ENCODE assay signal across 15 cellular contexts in genomic region chr9:137218212-137218753, GRCh38. TPM values are rescaled to one million over a fixed set of nuclear protein-coding genes. Genes with fewer than 3 reads are reported as not detected.
DNase-seq lines count a peak whose midpoint lies in the region; ATAC-seq, FAIRE-seq and TF ChIP-seq lines count a peak whose summit lies in the region.
"Had no signal": no experiment of that assay in that cellular context is flagged by ENCODE, and none has a peak within 500 bp of the region (broad histone marks: within the 10 kb centered on the region; RNA-seq: fewer than 3 reads in every experiment).

No MANE protein-coding gene starts in this region.

- H3K27me3 Mint-ChIP-seq in CD8-positive, alpha-beta memory T cell, result no peaks in the 10 kb centered on the region
- no peaks in the 10 kb centered on the region for H3K27me3 Mint-ChIP-seq in activated naive CD4-positive, alpha-beta T cell treated with anti-CD3 and anti-CD28 coated beads for 36 hours (ENCODE audit: low read depth)
- H3K27me3 Mint-ChIP-seq: activated CD4-positive, alpha-beta T cell treated with anti-CD3 and anti-CD28 coated beads for 36 hours; stimulated activated naive B cell treated with anti-CD40 and anti-IgM and Interleukin-4, amounts not matched to agents 10 μg/mL and 1 μg/mL and 100 μg/mL, for 72 hours had no signal

- H3K9me1 ChIP-seq in K562 (ENCODE audit: control insufficient read depth, insufficient read depth, low read length), result no peaks in the 10 kb centered on the region

- peaks cover 0 to 5% (median 0%) of the 10 kb centered on the region in 3 donors for H3K36me3 Mint-ChIP-seq in CD8-positive, alpha-beta memory T cell
- H3K36me3 Mint-ChIP-seq in activated naive CD4-positive, alpha-beta T cell treated with anti-CD3 and anti-CD28 coated beads for 36 hours (ENCODE audit: low read depth), result no peaks in the 10 kb centered on the region

- ATAC-seq in K562 (no peak), pancreas (peak in 1 of 4 donors; percentile 6)
- ATAC-seq: activated CD4-positive, alpha-beta T cell treated with anti-CD3 and anti-CD28 coated beads for 36 hours; stimulated activated naive B cell treated with anti-CD40 and anti-IgM and Interleukin-4, amounts not matched to agents 10 μg/mL and 1 μg/mL and 100 μg/mL, for 72 hours had no signal

- no peak for TF ChIP-seq EP300 in K562 (IDR thresholded peaks at IDR 0.05; ENCODE audit: low read length)

- no peak for TF ChIP-seq CTCF in K562 (IDR thresholded peaks at IDR 0.05 in 2 of 3, conservative IDR thresholded peaks at IDR 0.05 in 1 of 3; ENCODE audit: insufficient read depth in 2 of 3, low read depth in 1 of 3, low read length in 3 of 3)
- no peak for TF ChIP-seq CTCF in pancreas (IDR thresholded peaks at IDR 0.05)

- no peaks in the 10 kb centered on the region for H3K27me3 ChIP-seq in CD8-positive, alpha-beta memory T cell (ENCODE audit: insufficient read depth, low read length, poor library complexity, severe bottlenecking)
- no peaks in the 10 kb centered on the region for H3K27me3 ChIP-seq in K562 (ENCODE audit: control insufficient read depth in 2 of 2, insufficient read depth in 2 of 2, low read length in 2 of 2)
- no peaks in the 10 kb centered on the region for H3K27me3 ChIP-seq in pancreas

- FAIRE-seq in K562 (lab: Jason Lieb, UNC), result no peak
- no peak for FAIRE-seq in pancreas (lab: Jason Lieb, UNC)

- H3K9me3 ChIP-seq in CD8-positive, alpha-beta memory T cell (ENCODE audit: low read length), result no peaks in the 10 kb centered on the region
- no peaks in the 10 kb centered on the region for H3K9me3 ChIP-seq in K562 (replicated peaks; ENCODE audit: control insufficient read depth, insufficient read depth, low read depth, low read length)
- no peaks in the 10 kb centered on the region for H3K9me3 ChIP-seq in pancreas
- H3K9me3 ChIP-seq: psoas muscle had no signal

- intact Hi-C loops in K562 (cut with micrococcal nuclease) (loop anchor here (2.0 kb wide), 1 partner anchor 17 kb away; the partner anchor contains the start of gene TPRN), pancreas (cut with DNase I) (no loop called here)
- intact Hi-C loops in activated naive CD4-positive, alpha-beta T cell treated with anti-CD3 and anti-CD28 coated beads for 36 hours (cut with micrococcal nuclease), result no loop called here

- peaks cover 7% of the 10 kb centered on the region for H3K4me1 ChIP-seq in CD8-positive, alpha-beta memory T cell (ENCODE audit: insufficient read depth, low read length)
- H3K4me1 ChIP-seq in K562 (replicated peaks in 1 of 2; ENCODE audit: control insufficient read depth in 2 of 2, insufficient read depth in 2 of 2, low read length in 2 of 2) (peaks cover 34 to 91% of the 10 kb centered on the region in 2 experiments), pancreas (peaks cover 6 to 12% (median 7%) of the 10 kb centered on the region in 3 donors)

- CTCF ChIA-PET in CD8-positive, alpha-beta memory T cell (lab: Charles Lee), result interaction anchor here (1.2 to 1.5 kb wide), 3 partner anchors 10 to 189 kb away, joined by 3 to 4 read pairs (median 3); partner anchors contain the start of gene SSNA1
- CTCF ChIA-PET in K562 (lab: Yijun Ruan, JAX; ENCODE audit: low intra/inter-chr PET ratio), result no interaction called here
- CTCF ChIA-PET in activated naive CD4-positive, alpha-beta T cell treated with anti-CD3 and anti-CD28 coated beads for 36 hours (lab: Charles Lee), result no interaction called here

- no peak overlapping the region for H2AFZ ChIP-seq in K562 (ENCODE audit: low read depth, low read length)

- POLR2A ChIA-PET in CD8-positive, alpha-beta memory T cell (lab: Charles Lee), result interaction anchor here (0.8 kb wide), 1 partner anchor 22 kb away, joined by 3 read pairs; no protein-coding TSS in a partner anchor
- POLR2A ChIA-PET in K562 (lab: Yijun Ruan, JAX), result interaction anchor here (0.5 to 2.1 kb wide), 11 partner anchors 9 to 222 kb away, joined by 3 to 13 read pairs (median 5); partner anchors contain the start of genes CLIC3, TPRN and TUBB4B

- TF ChIP-seq RAD21 in K562 (CRISPR knock-in tag; conservative IDR thresholded peaks at IDR 0.05 in 1 of 2, IDR thresholded peaks at IDR 0.05 in 1 of 2), result no peak

- H3K9ac ChIP-seq in K562 (ENCODE audit: insufficient read depth in 1 of 2, low read depth in 2 of 2, low read length in 2 of 2), result peak overlapping the region; percentile 76 to 92

- 85% methylated on average over 24 of the region's 30 CpGs for WGBS in K562 (ENCODE audit: insufficient coverage, low coverage, missing lambda C conversion rate)
- WGBS in pancreas, 2 donors, result 68 to 71% methylated on average over 18 to 30 of the region's 30 CpGs

- peaks cover 18% of the 10 kb centered on the region; the same call in 2 of the 3 replicates for H3K79me2 ChIP-seq in K562 (ENCODE audit: control insufficient read depth, insufficient read depth, low read length)

- no peak overlapping the region for H3K27ac Mint-ChIP-seq in CD8-positive, alpha-beta memory T cell
- no peak overlapping the region for H3K27ac Mint-ChIP-seq in activated naive CD4-positive, alpha-beta T cell treated with anti-CD3 and anti-CD28 coated beads for 36 hours
- H3K27ac Mint-ChIP-seq: activated CD4-positive, alpha-beta T cell treated with anti-CD3 and anti-CD28 coated beads for 36 hours; stimulated activated naive B cell treated with anti-CD40 and anti-IgM and Interleukin-4, amounts not matched to agents 10 μg/mL and 1 μg/mL and 100 μg/mL, for 72 hours had no signal

- peaks cover 0 to 1% (median 0%) of the 10 kb centered on the region in 5 donors for H3K9me3 Mint-ChIP-seq in CD8-positive, alpha-beta memory T cell
- H3K9me3 Mint-ChIP-seq in activated naive CD4-positive, alpha-beta T cell treated with anti-CD3 and anti-CD28 coated beads for 36 hours, result no peaks in the 10 kb centered on the region
- H3K9me3 Mint-ChIP-seq: stimulated activated naive B cell treated with anti-CD40 and anti-IgM and Interleukin-4, amounts not matched to agents 10 μg/mL and 1 μg/mL and 100 μg/mL, for 72 hours had no signal

- peak overlapping the region; percentile 69 for H3K27ac ChIP-seq in CD8-positive, alpha-beta memory T cell (ENCODE audit: low read depth, low read length)
- peak overlapping the region; percentile 72 for H3K27ac ChIP-seq in K562 (ENCODE audit: extremely low read depth, low read depth, low read length)
- H3K27ac ChIP-seq in pancreas, result peak overlapping the region; percentile 70 to 76 (median 72)

- peak overlapping the region; percentile 82 for H3K4me2 ChIP-seq in K562 (ENCODE audit: insufficient read depth, low read length)

- H4K20me1 ChIP-seq in K562 (replicated peaks; ENCODE audit: control insufficient read depth, insufficient read depth, low read length), result no peaks in the 10 kb centered on the region

- no peak for TF ChIP-seq POLR2A in K562 (conservative IDR thresholded peaks at IDR 0.05)

- DNase-seq in CD8-positive, alpha-beta memory T cell, result no peak
- DNase-seq in K562 (ENCODE audit: extremely low read depth in 1 of 4, low spot score in 3 of 4) (no peak), pancreas (peak in 1 of 6 donors; percentile 57), DMS79 (lab: John Stamatoyannopoulos, UW) (no peak), cerebellum (ENCODE audit: low spot score) (no peak)
- no peak for DNase-seq in activated naive CD4-positive, alpha-beta T cell treated with anti-CD3 and anti-CD28 coated beads for 36 hours
- DNase-seq: activated CD4-positive, alpha-beta T cell treated with anti-CD3 and anti-CD28 coated beads for 36 hours; C1 segment of cervical spinal cord; cortex of kidney; KBM-7; NCI-H524; psoas muscle; stimulated activated CD4-positive, alpha-beta T cell treated with anti-CD3 and anti-CD28 coated beads, Interleukin-4, amount 100 ng/mL, for 24 hours; stimulated activated naive B cell treated with anti-CD40 and anti-IgM and Interleukin-4, amounts not matched to agents 10 μg/mL and 1 μg/mL and 100 μg/mL, for 72 hours; T-helper 1 cell had no signal

- no TSS peak for BruUV-seq in K562 (replicated peaks; lab: Mats Ljungman, UMichigan)

- H3K36me3 ChIP-seq in CD8-positive, alpha-beta memory T cell (ENCODE audit: insufficient read depth, low read length), result no peaks in the 10 kb centered on the region
- H3K36me3 ChIP-seq in K562 (ENCODE audit: control insufficient read depth, insufficient read depth, low read length) (peaks cover 32% of the 10 kb centered on the region; the same call in 1 of the 3 replicates), pancreas (no peaks in the 10 kb centered on the region)

- H3K4me1 Mint-ChIP-seq in CD8-positive, alpha-beta memory T cell, result peaks cover 0 to 6% (median 2%) of the 10 kb centered on the region in 3 donors
- H3K4me1 Mint-ChIP-seq in activated naive CD4-positive, alpha-beta T cell treated with anti-CD3 and anti-CD28 coated beads for 36 hours (ENCODE audit: low read depth), result peaks cover 1% of the 10 kb centered on the region
- H3K4me1 Mint-ChIP-seq: activated CD4-positive, alpha-beta T cell treated with anti-CD3 and anti-CD28 coated beads for 36 hours had no signal

- in situ Hi-C loops in K562 (cut with MboI), result no loop called here

- H3K4me3 Mint-ChIP-seq in CD8-positive, alpha-beta memory T cell, result no peak overlapping the region
- no peak overlapping the region for H3K4me3 Mint-ChIP-seq in activated naive CD4-positive, alpha-beta T cell treated with anti-CD3 and anti-CD28 coated beads for 36 hours
- H3K4me3 Mint-ChIP-seq: activated CD4-positive, alpha-beta T cell treated with anti-CD3 and anti-CD28 coated beads for 36 hours had no signal

- no peak overlapping the region for H3K4me3 ChIP-seq in CD8-positive, alpha-beta memory T cell (ENCODE audit: low read length)
- H3K4me3 ChIP-seq in K562 (no peak overlapping the region), pancreas (peak overlapping the region; percentile 7 to 50 (median 34))

RNA-seq across cellular contexts. Expression of gene RNF208, which starts 3.8 kb away (rescaled TPM):
- total RNA-seq in CD8-positive, alpha-beta memory T cell, result 1 to 10 TPM; 2.7 to 3.3 TPM
- polyA plus RNA-seq in CD8-positive, alpha-beta memory T cell, result not detected
- 0.97 and 2.3 TPM in 2 replicates for total RNA-seq in K562 (2011; cell fraction: chromatin; rRNA removed; ENCODE audit: low replicate concordance)
- 2.1 and 2.3 TPM in 2 replicates for total RNA-seq in K562 (2011; cell fraction: nucleolus; rRNA removed)
- 0.61 and 1.8 TPM in 2 replicates for total RNA-seq in K562 (2011; cell fraction: nucleoplasm; rRNA removed)
- 0.50 and 0.90 TPM in 2 replicates for total RNA-seq in K562 (2014; rRNA removed)
- not detected in 2 replicates for total RNA-seq in K562 (2014; rRNA removed; fragmentation: Illumina TruSeq; extraction: Trizol)
- 0.47 and 0.49 TPM in 2 replicates for total RNA-seq in K562 (2015; rRNA removed; fragmentation: Illumina TruSeq; extraction: Trizol)
- 6.6 and 6.9 TPM in 2 replicates for total RNA-seq in K562 (2021)
- polyA plus RNA-seq in K562 (2011; rRNA removed), result 0.15 and 1.3 TPM in 2 replicates
- polyA plus RNA-seq in K562 (2011; cell fraction: cytosol; rRNA removed), result 0.40 and 1.2 TPM in 2 replicates
- polyA plus RNA-seq in K562 (2011; cell fraction: nucleus; rRNA removed), result 9.0 and 9.2 TPM in 2 replicates
- polyA plus RNA-seq in K562 (2012), result 6.0 and 7.9 TPM in 2 replicates
- 0.62 and 2.4 TPM in 2 replicates for polyA plus RNA-seq in K562 (2014; fragmentation: Illumina TruSeq; extraction: Trizol)
- under 1 TPM in 1 of 2 experiments, not detected in 1; 0.18 TPM for polyA plus RNA-seq in K562 (2014; fragmentation: Nextera tagmentation; extraction: Ambion mirVana)
- polyA plus RNA-seq in K562 (2014; rRNA removed), result 3.1 and 5.1 TPM in 2 replicates
- polyA minus RNA-seq in K562 (2011; rRNA and poly(A)+ RNA removed), result not detected in 2 replicates
- 2.1 and 3.4 TPM in 2 replicates for polyA minus RNA-seq in K562 (2011; cell fraction: cytosol; rRNA and poly(A)+ RNA removed)
- 0.78 and 0.81 TPM in 2 replicates for polyA minus RNA-seq in K562 (2011; cell fraction: nucleus; rRNA and poly(A)+ RNA removed)
- total RNA-seq in pancreas, result 1 to 10 TPM; 3.3 to 6.5 (median 3.4) TPM
- polyA plus RNA-seq in pancreas, result 10 to 100 TPM; 11.4 to 20.7 TPM
- total RNA-seq in activated naive CD4-positive, alpha-beta T cell treated with anti-CD3 and anti-CD28 coated beads for 36 hours, result 1 to 10 TPM; 4.9 to 5.0 TPM
- total RNA-seq in cerebellum, result 0.73 TPM

RNA-seq across cellular contexts. Expression of gene CYSRT1, which starts 6.7 kb away (rescaled TPM):
- total RNA-seq in CD8-positive, alpha-beta memory T cell, result under 1 TPM; 0.58 to 0.66 TPM
- polyA plus RNA-seq in CD8-positive, alpha-beta memory T cell, result 0.32 TPM
- 1.2 TPM in 1 of 2 replicates, not detected in the other for total RNA-seq in K562 (2011; cell fraction: chromatin; rRNA removed; ENCODE audit: low replicate concordance)
- 0.92 and 1.2 TPM in 2 replicates for total RNA-seq in K562 (2011; cell fraction: nucleolus; rRNA removed)
- total RNA-seq in K562 (2011; cell fraction: nucleoplasm; rRNA removed), result 0.46 and 0.51 TPM in 2 replicates
- total RNA-seq in K562 (2014; rRNA removed), result 0.41 and 0.73 TPM in 2 replicates
- total RNA-seq in K562 (2014; rRNA removed; fragmentation: Illumina TruSeq; extraction: Trizol), result not detected in 2 replicates
- 0.22 and 0.60 TPM in 2 replicates for total RNA-seq in K562 (2015; rRNA removed; fragmentation: Illumina TruSeq; extraction: Trizol)
- total RNA-seq in K562 (2021), result 0.22 and 0.60 TPM in 2 replicates
- 0.24 and 0.91 TPM in 2 replicates for polyA plus RNA-seq in K562 (2011; rRNA removed)
- 0.66 and 2.3 TPM in 2 replicates for polyA plus RNA-seq in K562 (2011; cell fraction: cytosol; rRNA removed)
- 0.42 and 0.61 TPM in 2 replicates for polyA plus RNA-seq in K562 (2011; cell fraction: nucleus; rRNA removed)
- polyA plus RNA-seq in K562 (2012), result 0.47 and 1.4 TPM in 2 replicates
- 0.32 TPM in 1 of 2 replicates, not detected in the other for polyA plus RNA-seq in K562 (2014; fragmentation: Illumina TruSeq; extraction: Trizol)
- polyA plus RNA-seq in K562 (2014; fragmentation: Nextera tagmentation; extraction: Ambion mirVana), result under 1 TPM in 1 of 2 experiments, not detected in 1; 0.04 TPM
- 0.15 and 1.4 TPM in 2 replicates for polyA plus RNA-seq in K562 (2014; rRNA removed)
- 0.32 TPM in 1 of 2 replicates, not detected in the other for polyA minus RNA-seq in K562 (2011; rRNA and poly(A)+ RNA removed)
- polyA minus RNA-seq in K562 (2011; cell fraction: cytosol; rRNA and poly(A)+ RNA removed), result not detected in 2 replicates
- polyA minus RNA-seq in K562 (2011; cell fraction: nucleus; rRNA and poly(A)+ RNA removed), result 0.54 and 0.56 TPM in 2 replicates
- under 1 TPM in 2 of 6 donors, not detected in 4; 0.22 to 0.32 TPM for total RNA-seq in pancreas
- 1 to 10 TPM in 1 of 2 donors, under 1 TPM in 1; 0.87 to 1.3 TPM for polyA plus RNA-seq in pancreas
- total RNA-seq in activated naive CD4-positive, alpha-beta T cell treated with anti-CD3 and anti-CD28 coated beads for 36 hours, result under 1 TPM; 0.17 to 0.26 TPM
- total RNA-seq in cerebellum, result 0.45 TPM

RNA-seq across cellular contexts. Expression of gene RNF224, which starts 9.0 kb away (rescaled TPM):
- total RNA-seq in CD8-positive, alpha-beta memory T cell, result not detected
- polyA plus RNA-seq in CD8-positive, alpha-beta memory T cell, result not detected
- total RNA-seq in K562 (2011; cell fraction: chromatin; rRNA removed; ENCODE audit: low replicate concordance), result 0.25 TPM in 1 of 2 replicates, not detected in the other
- 0.17 and 0.26 TPM in 2 replicates for total RNA-seq in K562 (2011; cell fraction: nucleolus; rRNA removed)
- total RNA-seq in K562 (2011; cell fraction: nucleoplasm; rRNA removed), result not detected in 2 replicates
- total RNA-seq in K562 (2014; rRNA removed) (0.16 TPM in 1 of 2 replicates, not detected in the other), K562 (2014; rRNA removed; fragmentation: Illumina TruSeq; extraction: Trizol) (not detected in 2 replicates), K562 (2015; rRNA removed; fragmentation: Illumina TruSeq; extraction: Trizol) (not detected in 2 replicates), K562 (2021) (not detected in 2 replicates), pancreas (under 1 TPM in 1 of 6 donors, not detected in 5; 0.09 TPM), cerebellum (not detected)
- polyA plus RNA-seq in K562 (2011; rRNA removed) (0.04 TPM in 1 of 2 replicates, not detected in the other), K562 (2014; fragmentation: Illumina TruSeq; extraction: Trizol) (not detected in 2 replicates), K562 (2014; fragmentation: Nextera tagmentation; extraction: Ambion mirVana) (not detected), K562 (2014; rRNA removed) (not detected in 2 replicates), pancreas (under 1 TPM; 0.61 TPM)
- 0.18 TPM in 1 of 2 replicates, not detected in the other for polyA plus RNA-seq in K562 (2011; cell fraction: cytosol; rRNA removed)
- polyA plus RNA-seq in K562 (2011; cell fraction: nucleus; rRNA removed), result 0.10 and 0.16 TPM in 2 replicates
- 0.25 and 0.58 TPM in 2 replicates for polyA plus RNA-seq in K562 (2012)
- not detected in 2 replicates for polyA minus RNA-seq in K562 (2011; rRNA and poly(A)+ RNA removed)
- not detected in 2 replicates for polyA minus RNA-seq in K562 (2011; cell fraction: cytosol; rRNA and poly(A)+ RNA removed)
- polyA minus RNA-seq in K562 (2011; cell fraction: nucleus; rRNA and poly(A)+ RNA removed), result not detected in 2 replicates
- total RNA-seq in activated naive CD4-positive, alpha-beta T cell treated with anti-CD3 and anti-CD28 coated beads for 36 hours, result not detected
- total RNA-seq: activated CD4-positive, alpha-beta T cell treated with anti-CD3 and anti-CD28 coated beads for 36 hours; psoas muscle had no signal

RNA-seq across cellular contexts. Expression of gene SLC34A3, which starts 12.4 kb away (rescaled TPM):
- not detected for total RNA-seq in CD8-positive, alpha-beta memory T cell
- polyA plus RNA-seq in CD8-positive, alpha-beta memory T cell, result not detected
- total RNA-seq in K562 (2011; cell fraction: chromatin; rRNA removed; ENCODE audit: low replicate concordance), result not detected in 2 replicates
- total RNA-seq in K562 (2011; cell fraction: nucleolus; rRNA removed), result not detected in 2 replicates
- not detected in 2 replicates for total RNA-seq in K562 (2011; cell fraction: nucleoplasm; rRNA removed)
- total RNA-seq in K562 (2014; rRNA removed) (not detected in 2 replicates), K562 (2014; rRNA removed; fragmentation: Illumina TruSeq; extraction: Trizol) (not detected in 2 replicates), K562 (2015; rRNA removed; fragmentation: Illumina TruSeq; extraction: Trizol) (not detected in 2 replicates), K562 (2021) (not detected in 2 replicates), pancreas (under 1 TPM in 2 of 6 donors, not detected in 4; 0.12 to 0.19 TPM), cerebellum (not detected)
- polyA plus RNA-seq in K562 (2011; rRNA removed) (not detected in 2 replicates), K562 (2014; fragmentation: Illumina TruSeq; extraction: Trizol) (not detected in 2 replicates), K562 (2014; fragmentation: Nextera tagmentation; extraction: Ambion mirVana) (not detected), K562 (2014; rRNA removed) (not detected in 2 replicates), pancreas (under 1 TPM; 0.21 to 0.42 TPM)
- polyA plus RNA-seq in K562 (2011; cell fraction: cytosol; rRNA removed), result 0.03 TPM in 1 of 2 replicates, not detected in the other
- not detected in 2 replicates for polyA plus RNA-seq in K562 (2011; cell fraction: nucleus; rRNA removed)
- polyA plus RNA-seq in K562 (2012), result 0.09 and 0.21 TPM in 2 replicates
- not detected in 2 replicates for polyA minus RNA-seq in K562 (2011; rRNA and poly(A)+ RNA removed)
- polyA minus RNA-seq in K562 (2011; cell fraction: cytosol; rRNA and poly(A)+ RNA removed), result not detected in 2 replicates
- polyA minus RNA-seq in K562 (2011; cell fraction: nucleus; rRNA and poly(A)+ RNA removed), result not detected in 2 replicates
- total RNA-seq in activated naive CD4-positive, alpha-beta T cell treated with anti-CD3 and anti-CD28 coated beads for 36 hours, result not detected
- total RNA-seq: activated CD4-positive, alpha-beta T cell treated with anti-CD3 and anti-CD28 coated beads for 36 hours; psoas muscle had no signal
- polyA plus RNA-seq: psoas muscle had no signal

RNA-seq across cellular contexts. Expression of gene NDOR1, which starts 12.8 kb away (rescaled TPM):
- 10 to 100 TPM; 45.1 to 47.4 TPM for total RNA-seq in CD8-positive, alpha-beta memory T cell
- 9.9 TPM for polyA plus RNA-seq in CD8-positive, alpha-beta memory T cell
- 31.8 and 95.9 TPM in 2 replicates for total RNA-seq in K562 (2011; cell fraction: chromatin; rRNA removed; ENCODE audit: low replicate concordance)
- 71.7 and 83.3 TPM in 2 replicates for total RNA-seq in K562 (2011; cell fraction: nucleolus; rRNA removed)
- 36.2 and 42.8 TPM in 2 replicates for total RNA-seq in K562 (2011; cell fraction: nucleoplasm; rRNA removed)
- total RNA-seq in K562 (2014; rRNA removed) (15.7 and 30.2 TPM in 2 replicates), K562 (2014; rRNA removed; fragmentation: Illumina TruSeq; extraction: Trizol) (1.9 and 2.7 TPM in 2 replicates), K562 (2015; rRNA removed; fragmentation: Illumina TruSeq; extraction: Trizol) (11.0 and 11.3 TPM in 2 replicates), K562 (2021) (32.6 and 36.9 TPM in 2 replicates), pancreas (10 to 100 TPM in 1 of 6 donors, 1 to 10 TPM in 5; 4.6 to 12.9 (median 6.5) TPM), cerebellum (5.4 TPM)
- polyA plus RNA-seq in K562 (2011; rRNA removed) (5.6 and 11.5 TPM in 2 replicates), K562 (2014; fragmentation: Illumina TruSeq; extraction: Trizol) (6.9 and 17.5 TPM in 2 replicates), K562 (2014; fragmentation: Nextera tagmentation; extraction: Ambion mirVana) (under 1 TPM; 0.06 TPM), K562 (2014; rRNA removed) (30.4 and 35.0 TPM in 2 replicates), pancreas (10 to 100 TPM in 1 of 2 donors, 1 to 10 TPM in 1; 9.7 to 25.4 TPM)
- 11.3 and 23.7 TPM in 2 replicates for polyA plus RNA-seq in K562 (2011; cell fraction: cytosol; rRNA removed)
- 96.9 and 166 TPM in 2 replicates for polyA plus RNA-seq in K562 (2011; cell fraction: nucleus; rRNA removed)
- polyA plus RNA-seq in K562 (2012), result 19.8 and 29.6 TPM in 2 replicates
- polyA minus RNA-seq in K562 (2011; rRNA and poly(A)+ RNA removed), result 1.0 and 2.7 TPM in 2 replicates
- 9.8 and 12.8 TPM in 2 replicates for polyA minus RNA-seq in K562 (2011; cell fraction: cytosol; rRNA and poly(A)+ RNA removed)
- 16.9 and 17.4 TPM in 2 replicates for polyA minus RNA-seq in K562 (2011; cell fraction: nucleus; rRNA and poly(A)+ RNA removed)
- 10 to 100 TPM; 25.3 to 26.1 TPM for total RNA-seq in activated naive CD4-positive, alpha-beta T cell treated with anti-CD3 and anti-CD28 coated beads for 36 hours

Comparison
In these comparisons a context has a peak if more than half of its experiments do, and no peak if none do; other contexts are left out.
1. H3K4me3 ChIP-seq: peak in pancreas (4 of 4); none in CD8-positive, alpha-beta memory T cell (single experiment) and K562 (single experiment).
2. Peak in every context shown above with its lines, with median percentiles within 50 percentile points of each other: H3K27ac ChIP-seq.